12 cellular contexts compared by ENCODE assay signal in the genomic region with DNA sequence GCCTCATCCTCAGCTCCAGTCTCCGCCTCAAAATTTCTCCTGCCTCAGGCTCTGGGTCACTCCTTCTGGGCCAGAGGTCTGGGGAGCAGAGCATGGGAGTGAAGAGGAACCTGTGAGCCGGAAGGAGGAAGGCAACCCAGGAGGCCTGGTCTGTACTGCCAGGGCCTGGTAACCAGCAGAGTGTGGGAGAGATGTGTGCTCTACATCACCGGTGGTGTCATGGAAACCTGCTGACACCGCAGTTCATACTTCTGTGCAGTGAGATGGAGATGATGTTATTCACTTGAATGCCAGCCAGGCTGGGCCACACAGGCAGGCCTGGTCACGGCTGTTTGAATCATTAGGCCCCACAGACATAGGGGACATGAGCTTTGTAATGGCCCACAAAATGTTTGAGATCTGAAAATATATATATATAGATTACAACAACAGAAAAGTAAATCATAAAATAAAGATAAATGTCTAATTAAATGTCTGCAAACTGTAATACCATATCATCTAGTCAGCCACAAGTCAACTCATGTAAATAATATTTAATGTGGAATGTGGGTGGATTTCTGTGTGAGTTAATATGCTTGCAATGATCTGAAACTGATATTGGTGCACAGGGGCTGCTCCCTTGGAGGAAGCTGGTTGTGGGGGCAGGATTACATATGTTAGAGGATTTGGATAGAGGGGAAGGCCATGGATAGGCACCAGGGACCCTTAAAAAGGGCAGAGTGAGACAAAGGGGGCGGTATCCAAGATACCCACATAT.
DNase-seq lines count a peak whose midpoint lies in the region; ATAC-seq, FAIRE-seq and TF ChIP-seq lines count a peak whose summit lies in the region.
"Had no signal": no experiment of that assay in that cellular context is flagged by ENCODE, and none has a peak within 500 bp of the region (broad histone marks: within the 10 kb centered on the region; RNA-seq: fewer than 3 reads in every experiment).

No MANE protein-coding gene starts in this region.

- no peak for TF ChIP-seq CTCF in astrocyte (IDR thresholded peaks at IDR 0.05; ENCODE audit: insufficient read depth, low read depth, low read length)
- no peak for TF ChIP-seq CTCF in uterus (IDR thresholded peaks at IDR 0.05)

- H3K4me2 ChIP-seq in astrocyte (ENCODE audit: low read length), result peak overlapping the region; percentile 49

- H3K9me3 Mint-ChIP-seq in astrocyte (ENCODE audit: unreplicated experiment) (peaks cover 4% of the 10 kb centered on the region), immature natural killer cell (peaks cover 0 to 2% (median 0%) of the 10 kb centered on the region in 6 donors)
- no peaks in the 10 kb centered on the region for H3K9me3 Mint-ChIP-seq in activated CD4-positive, alpha-beta T cell treated with anti-CD3 and anti-CD28 coated beads, Interleukin-2, amount 10 ng/mL, durations not matched to agents 7 days and 5 days

- DNase-seq in left cardiac atrium (no peak), left ventricle myocardium superior (no peak), astrocyte (ENCODE audit: low read depth) (peak; percentile 97), left colon (peak in 1 of 2 donors; percentile 9), uterus (peak; percentile 56 to 65), immature natural killer cell (no peak)
- DNase-seq in activated CD4-positive, alpha-beta T cell treated with anti-CD3 and anti-CD28 coated beads, Interleukin-2, amount 10 ng/mL, durations not matched to agents 7 days and 5 days, result no peak

- H3K27ac Mint-ChIP-seq in astrocyte (ENCODE audit: unreplicated experiment), result peak overlapping the region; percentile 82
- no peak overlapping the region for H3K27ac Mint-ChIP-seq in activated CD4-positive, alpha-beta T cell treated with anti-CD3 and anti-CD28 coated beads, Interleukin-2, amount 10 ng/mL, durations not matched to agents 7 days and 5 days
- H3K27ac Mint-ChIP-seq in immature natural killer cell, result no peak overlapping the region
- H3K27ac Mint-ChIP-seq: memory B cell had no signal

- H3K4me1 ChIP-seq in astrocyte (ENCODE audit: insufficient read depth, low read length) (peaks cover 52% of the 10 kb centered on the region), uterus (no peaks in the 10 kb centered on the region)

- no peaks in the 10 kb centered on the region for H3K79me2 ChIP-seq in astrocyte (ENCODE audit: insufficient read depth, low read length)

- POLR2A ChIA-PET in activated CD4-positive, alpha-beta T cell treated with anti-CD3 and anti-CD28 coated beads, Interleukin-2, amount 10 ng/mL, durations not matched to agents 7 days and 5 days (lab: Charles Lee), result no interaction called here

- H3K4me3 Mint-ChIP-seq in astrocyte (ENCODE audit: unreplicated experiment) (no peak overlapping the region), immature natural killer cell (no peak overlapping the region)
- no peak overlapping the region for H3K4me3 Mint-ChIP-seq in activated CD4-positive, alpha-beta T cell treated with anti-CD3 and anti-CD28 coated beads, Interleukin-2, amount 10 ng/mL, durations not matched to agents 7 days and 5 days
- H3K4me3 Mint-ChIP-seq: memory B cell had no signal

- no peak overlapping the region for H3K4me3 ChIP-seq in astrocyte (ENCODE audit: insufficient read depth, low read depth, low read length)
- no peak overlapping the region for H3K4me3 ChIP-seq in uterus

- H3K36me3 ChIP-seq in astrocyte (ENCODE audit: insufficient read depth, low read length), result no peaks in the 10 kb centered on the region
- no peaks in the 10 kb centered on the region for H3K36me3 ChIP-seq in uterus
- H3K36me3 ChIP-seq: ascending aorta had no signal

- peak overlapping the region; percentile 80 for H3K9ac ChIP-seq in astrocyte (ENCODE audit: low read length)

- peak; percentile 80 for FAIRE-seq in astrocyte (lab: Jason Lieb, UNC)
- FAIRE-seq: TTC549 had no signal

- H3K27ac ChIP-seq in astrocyte (ENCODE audit: low read depth, low read length) (peak overlapping the region; percentile 97), uterus (peak overlapping the region; percentile 49 to 54)
- H3K27ac ChIP-seq: C4-2B had no signal

- ATAC-seq in left cardiac atrium (peak; percentile 19 to 48), left ventricle myocardium superior (no peak), left colon (peak; percentile 26), GM19351 (IDR thresholded peaks at IDR 0.05; ENCODE audit: unreplicated experiment) (no peak)

- no peaks in the 10 kb centered on the region for H3K27me3 ChIP-seq in astrocyte (ENCODE audit: insufficient read depth, low read length)
- H3K27me3 ChIP-seq in uterus, result no peaks in the 10 kb centered on the region
- H3K27me3 ChIP-seq: ascending aorta had no signal

- intact Hi-C loops in left cardiac atrium (cut with DNase I), result no loop called here
- intact Hi-C loops in left ventricle myocardium superior (cut with micrococcal nuclease), result no loop called here
- intact Hi-C loops in left colon (cut with DNase I, micrococcal nuclease), result no loop called here
- intact Hi-C loops in uterus (cut with DNase I; ENCODE audit: low total_unique reads), result no loop called here

- H3K36me3 Mint-ChIP-seq in astrocyte (ENCODE audit: low read depth, unreplicated experiment) (no peaks in the 10 kb centered on the region), immature natural killer cell (no peaks in the 10 kb centered on the region)
- H3K36me3 Mint-ChIP-seq in activated CD4-positive, alpha-beta T cell treated with anti-CD3 and anti-CD28 coated beads, Interleukin-2, amount 10 ng/mL, durations not matched to agents 7 days and 5 days (ENCODE audit: low read depth), result no peaks in the 10 kb centered on the region
- H3K36me3 Mint-ChIP-seq: memory B cell had no signal

- H2AFZ ChIP-seq in astrocyte (ENCODE audit: low read depth, low read length), result peak overlapping the region; percentile 67

- TF ChIP-seq POLR2A in uterus (IDR thresholded peaks at IDR 0.05), result no peak

- peaks cover 35% of the 10 kb centered on the region for H3K4me1 Mint-ChIP-seq in astrocyte (ENCODE audit: low read depth, unreplicated experiment)
- H3K4me1 Mint-ChIP-seq in activated CD4-positive, alpha-beta T cell treated with anti-CD3 and anti-CD28 coated beads, Interleukin-2, amount 10 ng/mL, durations not matched to agents 7 days and 5 days, result no peaks in the 10 kb centered on the region
- H3K4me1 Mint-ChIP-seq in immature natural killer cell, result no peaks in the 10 kb centered on the region

- peaks cover 3% of the 10 kb centered on the region for H3K9me3 ChIP-seq in astrocyte (ENCODE audit: insufficient read depth, low read depth, low read length)
- H3K9me3 ChIP-seq in uterus, result no peaks in the 10 kb centered on the region

- no peaks in the 10 kb centered on the region for H4K20me1 ChIP-seq in astrocyte (ENCODE audit: insufficient read depth, low read length)

- H3K27me3 Mint-ChIP-seq in astrocyte (ENCODE audit: low read depth, unreplicated experiment) (no peaks in the 10 kb centered on the region), immature natural killer cell (ENCODE audit: low read depth in 3 of 3) (peaks cover 0 to 2% (median 0%) of the 10 kb centered on the region in 3 donors)
- H3K27me3 Mint-ChIP-seq in activated CD4-positive, alpha-beta T cell treated with anti-CD3 and anti-CD28 coated beads, Interleukin-2, amount 10 ng/mL, durations not matched to agents 7 days and 5 days, result no peaks in the 10 kb centered on the region

- CTCF ChIA-PET in activated CD4-positive, alpha-beta T cell treated with anti-CD3 and anti-CD28 coated beads, Interleukin-2, amount 10 ng/mL, durations not matched to agents 7 days and 5 days (lab: Charles Lee), result no interaction called here

Comparison
In these comparisons a context has a peak if more than half of its experiments do, and no peak if none do; other contexts are left out.
1. ATAC-seq: peak in left cardiac atrium (2 of 2) and left colon (single experiment); none in left ventricle myocardium superior (single experiment) and GM19351 (single experiment).
2. DNase-seq: peak in astrocyte (single experiment) and uterus (2 of 2); none in left cardiac atrium (single experiment), left ventricle myocardium superior (single experiment), activated CD4-positive, alpha-beta T cell treated with anti-CD3 and anti-CD28 coated beads, Interleukin-2, amount 10 ng/mL, durations not matched to agents 7 days and 5 days (single experiment) and immature natural killer cell (0 of 3).